8 cellular contexts compared by ENCODE assay signal in genomic region chr3:128068156-128068620, GRCh38. TPM values are rescaled to one million over a fixed set of nuclear protein-coding genes. Genes with fewer than 3 reads are reported as not detected.
DNase-seq lines count a peak whose midpoint lies in the region; ATAC-seq and TF ChIP-seq lines count a peak whose summit lies in the region.

No MANE protein-coding gene starts in this region.

- TF ChIP-seq CTCF in AG04450 (IDR thresholded peaks at IDR 0.05; ENCODE audit: low read depth, low read length) (peak; percentile 68), astrocyte of the spinal cord (IDR thresholded peaks at IDR 0.05; ENCODE audit: low read depth, low read length) (peak; percentile 71), lower leg skin (IDR thresholded peaks at IDR 0.05) (no peak)

- H3K4me3 ChIP-seq in AG04450 (ENCODE audit: low read depth, low read length) = no peak overlapping the region
- H3K4me3 ChIP-seq in astrocyte of the spinal cord (ENCODE audit: low read depth, low read length) = no peak overlapping the region
- no peak overlapping the region for H3K4me3 ChIP-seq in lower leg skin (ENCODE audit: low read depth, poor library complexity, severe bottlenecking)

- POLR2A ChIA-PET in AG04450 (lab: Yijun Ruan, JAX) = no interaction called here

- peak; percentile 24 for ATAC-seq in left lobe of liver
- no peak for ATAC-seq in GM18519 (IDR thresholded peaks at IDR 0.05; ENCODE audit: low FRiP score, unreplicated experiment)

- 82 to 83% methylated on average over 8 of the region's 8 CpGs for WGBS in lower leg skin, 2 donors

- DNase-seq in AG04450 (ENCODE audit: low read depth, low spot score) = no peak
- peak; percentile 58 for DNase-seq in EL
- DNase-seq in NCI-H526 (lab: John Stamatoyannopoulos, UW) = peak; percentile 51 to 75
- peak; percentile 50 for DNase-seq in astrocyte of the spinal cord (ENCODE audit: low read depth, low spot score)
- no peak for DNase-seq in left lobe of liver (ENCODE audit: low spot score)
- DNase-seq in lower leg skin (ENCODE audit: low spot score in 2 of 2) = no peak
- no peak for DNase-seq in NCI-H128 (lab: John Stamatoyannopoulos, UW; ENCODE audit: unreplicated experiment)

- intact Hi-C loops in lower leg skin (cut with DNase I; ENCODE audit: low total_unique reads) = no loop called here

- H3K9me3 ChIP-seq in AG04450 (ENCODE audit: control insufficient read depth, insufficient read depth, low read length) = no peaks in the 10 kb centered on the region; the same call in 1 of the 2 replicates

- CTCF ChIA-PET in AG04450 (lab: Charles Lee) = interaction anchor here (0.6 to 3.0 kb wide), 6 partner anchors 12 to 416 kb away, joined by 3 to 13 read pairs (median 4); no protein-coding TSS in a partner anchor

- in situ Hi-C loops in astrocyte of the spinal cord (cut with HindIII; ENCODE audit: low sequenced_read_pairs) = no loop called here

- TF ChIP-seq POLR2A in lower leg skin (IDR thresholded peaks at IDR 0.05) = no peak

- no peaks in the 10 kb centered on the region for H3K27me3 ChIP-seq in AG04450 (ENCODE audit: control insufficient read depth, insufficient read depth, low read length)

- H3K27ac ChIP-seq in AG04450 (ENCODE audit: low read depth, low read length) = no peak overlapping the region

RNA-seq across cellular contexts. Expression of gene SEC61A1, which starts 16.0 kb away (rescaled TPM):
- 543 and 639 TPM in 2 replicates for polyA plus RNA-seq in AG04450 (2011; rRNA removed)
- 729 and 763 TPM in 2 replicates for polyA minus RNA-seq in AG04450 (2011; rRNA and poly(A)+ RNA removed)
- total RNA-seq in left lobe of liver = 152 TPM
- total RNA-seq in lower leg skin = 100 to 1,000 TPM in 2 of 4 donors, 10 to 100 TPM in 2; 53.3 to 120 (median 88.9) TPM

RNA-seq across cellular contexts. Expression of gene RUVBL1, which starts 55.4 kb away (rescaled TPM):
- polyA plus RNA-seq in AG04450 (2011; rRNA removed) = 79.5 and 83.3 TPM in 2 replicates
- polyA minus RNA-seq in AG04450 (2011; rRNA and poly(A)+ RNA removed) = 47.7 and 51.7 TPM in 2 replicates
- total RNA-seq in left lobe of liver (11.3 TPM), lower leg skin (10 to 100 TPM; 14.4 to 21.2 (median 19.8) TPM)

Comparison
In these comparisons a context has a peak if more than half of its experiments do, and no peak if none do; other contexts are left out.
1. DNase-seq: peak in EL (single experiment), NCI-H526 (2 of 2) and astrocyte of the spinal cord (single experiment); none in AG04450 (single experiment), left lobe of liver (single experiment), lower leg skin (0 of 2) and NCI-H128 (single experiment).
2. CTCF ChIP-seq: peak in AG04450 (single experiment) and astrocyte of the spinal cord (single experiment); none in lower leg skin (0 of 3).